23 cellular contexts compared by ENCODE assay signal in the genomic region with DNA sequence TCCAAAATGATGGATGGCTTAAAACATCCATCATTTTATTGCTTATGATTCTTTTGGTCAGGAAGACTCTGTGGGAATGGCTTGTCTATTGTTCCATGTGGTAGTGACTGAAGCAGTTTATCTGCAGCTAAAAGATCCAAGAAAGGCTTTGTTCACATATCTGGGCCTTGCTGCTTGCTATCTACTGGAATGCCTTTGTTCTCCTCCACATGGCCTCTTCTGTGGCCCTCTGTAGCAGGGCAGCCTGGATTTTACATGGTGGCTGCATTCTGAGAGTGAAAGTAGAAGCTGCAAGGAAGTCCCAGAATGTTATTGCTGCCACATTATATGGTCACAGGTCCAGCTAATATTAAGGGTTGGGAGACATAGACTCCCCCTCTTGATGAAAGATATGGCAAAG. TPM values are rescaled to one million over a fixed set of nuclear protein-coding genes. Genes with fewer than 3 reads are reported as not detected.
A peak's percentile ranks its signal among the peaks of the same experiment; 100 is the strongest.
DNase-seq lines count a peak whose midpoint lies in the region; TF ChIP-seq lines count a peak whose summit lies in the region.
"Had no signal": no experiment of that assay in that cellular context is flagged by ENCODE, and none has a peak within 500 bp of the region (broad histone marks: within the 10 kb centered on the region; RNA-seq: fewer than 3 reads in every experiment).

No MANE protein-coding gene starts in this region.

- no peaks in the 10 kb centered on the region for H3F3A ChIP-seq in neural progenitor cell (ENCODE audit: low read depth)

- H2AFZ ChIP-seq in neural progenitor cell (replicated peaks) = peak overlapping the region; percentile 61

- no peak for TF ChIP-seq CTCF in neural progenitor cell (IDR thresholded peaks at IDR 0.05)
- no peak for TF ChIP-seq CTCF in osteocyte (IDR thresholded peaks at IDR 0.05)
- TF ChIP-seq CTCF in glutamatergic neuron (IDR thresholded peaks at IDR 0.05; ENCODE audit: partially characterized antibody, unreplicated experiment) = no peak
- TF ChIP-seq CTCF in breast epithelium (IDR thresholded peaks at IDR 0.05) = no peak

- H4K20me1 ChIP-seq in neural progenitor cell (ENCODE audit: low read depth) = no peaks in the 10 kb centered on the region

- H3K27me3 ChIP-seq in neural progenitor cell (no peaks in the 10 kb centered on the region), breast epithelium (no peaks in the 10 kb centered on the region)
- H3K27me3 ChIP-seq: thyroid gland had no signal

- in situ Hi-C loops in SK-MEL-5 (cut with HindIII; ENCODE audit: low pct_unique_long_range_greater_than_20kb, low sequenced_read_pairs) = no loop called here

- H3K9me3 Mint-ChIP-seq in neural progenitor cell = no peaks in the 10 kb centered on the region
- H3K9me3 Mint-ChIP-seq in osteocyte (ENCODE audit: unreplicated experiment) = no peaks in the 10 kb centered on the region
- H3K9me3 Mint-ChIP-seq in glutamatergic neuron (ENCODE audit: unreplicated experiment) = no peaks in the 10 kb centered on the region
- H3K9me3 Mint-ChIP-seq: activated naive CD4-positive, alpha-beta T cell treated with anti-CD3 and anti-CD28 coated beads, Interleukin-2, amount 50 U/mL, for 24 hours had no signal

- H3K9me3 ChIP-seq in neural progenitor cell (ENCODE audit: low read depth) (no peaks in the 10 kb centered on the region), breast epithelium (no peaks in the 10 kb centered on the region)
- H3K9me3 ChIP-seq: lower lobe of right lung, psoas muscle, thyroid gland had no signal

- H3K36me3 ChIP-seq in neural progenitor cell = no peaks in the 10 kb centered on the region
- H3K36me3 ChIP-seq in breast epithelium = peaks cover 6% of the 10 kb centered on the region
- H3K36me3 ChIP-seq: thyroid gland had no signal

- H3K4me3 Mint-ChIP-seq in neural progenitor cell (no peak overlapping the region), osteocyte (ENCODE audit: unreplicated experiment) (no peak overlapping the region), glutamatergic neuron (ENCODE audit: unreplicated experiment) (no peak overlapping the region)
- H3K4me3 Mint-ChIP-seq: activated naive CD4-positive, alpha-beta T cell treated with anti-CD3 and anti-CD28 coated beads, Interleukin-2, amount 50 U/mL, for 24 hours had no signal

- DNase-seq in COLO829 (ENCODE audit: low spot score) = peak; percentile 4
- peak; percentile 64 for DNase-seq in SK-MEL-5 (ENCODE audit: low read depth, low spot score)
- DNase-seq in foreskin melanocyte = peak; percentile 84
- peak; percentile 67 for DNase-seq in neural progenitor cell (ENCODE audit: low spot score)
- no peak for DNase-seq in osteocyte (ENCODE audit: extremely low spot score, unreplicated experiment)
- DNase-seq in OCI-M2 (lab: John Stamatoyannopoulos, UW; ENCODE audit: unreplicated experiment) = no peak
- DNase-seq in glutamatergic neuron = no peak
- DNase-seq in breast epithelium (ENCODE audit: low spot score in 2 of 2) = no peak
- DNase-seq: AML-193; DMS53; GDM1; kidney glomerular epithelial cell; lower lobe of right lung; NCI-H1092; NCI-H187 treated with DMSO at 0.1 percent for 48 hours; NCI-H526; psoas muscle; SHP77; stimulated activated naive CD4-positive, alpha-beta T cell treated with Interleukin-2 at 50 U/mL for 16 hours; thyroid gland; WERI-Rb-1 had no signal

- H3K36me3 Mint-ChIP-seq in neural progenitor cell (peaks cover 23% of the 10 kb centered on the region), osteocyte (ENCODE audit: unreplicated experiment) (peaks cover 39% of the 10 kb centered on the region), glutamatergic neuron (ENCODE audit: unreplicated experiment) (no peaks in the 10 kb centered on the region)

- peaks cover 8% of the 10 kb centered on the region for H3K4me1 ChIP-seq in neural progenitor cell
- no peaks in the 10 kb centered on the region for H3K4me1 ChIP-seq in breast epithelium
- H3K4me1 ChIP-seq: lower lobe of right lung, psoas muscle, thyroid gland had no signal

- no peaks in the 10 kb centered on the region for H3K79me2 ChIP-seq in neural progenitor cell (ENCODE audit: low read depth)

- H3K4me2 ChIP-seq in neural progenitor cell = peak overlapping the region; percentile 24

- no peaks in the 10 kb centered on the region for H3K27me3 Mint-ChIP-seq in neural progenitor cell (ENCODE audit: insufficient read depth, low read depth)
- no peaks in the 10 kb centered on the region for H3K27me3 Mint-ChIP-seq in osteocyte (ENCODE audit: unreplicated experiment)
- H3K27me3 Mint-ChIP-seq in glutamatergic neuron (ENCODE audit: unreplicated experiment) = no peaks in the 10 kb centered on the region
- H3K27me3 Mint-ChIP-seq: activated naive CD4-positive, alpha-beta T cell treated with anti-CD3 and anti-CD28 coated beads, Interleukin-2, amount 50 U/mL, for 24 hours had no signal

- intact Hi-C loops in breast epithelium (cut with DNase I; ENCODE audit: low total_unique reads) = no loop called here

- H3K4me1 Mint-ChIP-seq in neural progenitor cell (peaks cover 5% of the 10 kb centered on the region), osteocyte (ENCODE audit: unreplicated experiment) (no peaks in the 10 kb centered on the region), glutamatergic neuron (ENCODE audit: low read depth, unreplicated experiment) (no peaks in the 10 kb centered on the region)

- no peak overlapping the region for H3K4me3 ChIP-seq in neural progenitor cell
- H3K4me3 ChIP-seq in breast epithelium = no peak overlapping the region
- H3K4me3 ChIP-seq: coronary artery, lower lobe of right lung, psoas muscle, thyroid gland had no signal

- H3K27ac ChIP-seq in neural progenitor cell (no peak overlapping the region), breast epithelium (no peak overlapping the region)
- H3K27ac ChIP-seq: coronary artery, lower lobe of right lung, psoas muscle, thyroid gland, WERI-Rb-1 had no signal

- peak overlapping the region; percentile 35 for H3K27ac Mint-ChIP-seq in neural progenitor cell
- H3K27ac Mint-ChIP-seq in osteocyte (ENCODE audit: unreplicated experiment) = no peak overlapping the region
- no peak overlapping the region for H3K27ac Mint-ChIP-seq in glutamatergic neuron (ENCODE audit: unreplicated experiment)
- H3K27ac Mint-ChIP-seq: activated naive CD4-positive, alpha-beta T cell treated with anti-CD3 and anti-CD28 coated beads, Interleukin-2, amount 50 U/mL, for 24 hours had no signal

- H3K9ac ChIP-seq in neural progenitor cell = no peak overlapping the region

- no peak for TF ChIP-seq POLR2A in breast epithelium (IDR thresholded peaks at IDR 0.05)

RNA-seq across cellular contexts. Expression of a gene that starts 35.1 kb away (rescaled TPM):
- total RNA-seq in SK-MEL-5 (2014; rRNA removed; shearing (Covaris generic)) = 34.3 and 38.9 TPM in 2 replicates
- polyA plus RNA-seq in SK-MEL-5 (2015; cell fraction: cytosol; rRNA removed) = 19.4 and 24.4 TPM in 2 replicates
- 51.2 and 65.0 TPM in 2 replicates for polyA plus RNA-seq in SK-MEL-5 (2015; cell fraction: nucleus; rRNA removed)
- total RNA-seq in neural progenitor cell (ENCODE audit: low replicate concordance) (18.6 and 45.5 TPM in 2 replicates), osteocyte (37.3 and 38.2 TPM in 2 replicates), glutamatergic neuron (ENCODE audit: unreplicated experiment) (24.2 TPM), breast epithelium (10 to 100 TPM; 53.1 to 91.2 (median 60.3) TPM)

Comparison
In these comparisons a context has a peak if more than half of its experiments do, and no peak if none do; other contexts are left out.
1. DNase-seq: peak in COLO829 (single experiment), SK-MEL-5 (single experiment), foreskin melanocyte (single experiment) and neural progenitor cell (single experiment); none in osteocyte (single experiment), OCI-M2 (single experiment), glutamatergic neuron (single experiment) and breast epithelium (0 of 2).